ENCODE assay signal across 1 cellular context in genomic region chr6:44237021-44237812, GRCh38.
TF ChIP-seq lines count a peak whose summit lies in the region.

No MANE protein-coding gene starts in this region.

TF ChIP-seq in GM12878, 131 proteins besides CTCF, POLR2A, EP300 and RAD21:
- TF ChIP-seq LARP7 (IDR thresholded peaks at IDR 0.05) (no peak), KAT2A (conservative IDR thresholded peaks at IDR 0.05; ENCODE audit: control insufficient read depth, low read depth, low read length) (no peak), NR2F1 (conservative IDR thresholded peaks at IDR 0.05) (peak; percentile 31), SKIL (IDR thresholded peaks at IDR 0.05; ENCODE audit: low read depth, poor library complexity, severe bottlenecking) (no peak)
TF ChIP-seq in GM12878: peak in this region for 1.
